In genomic region chrX:55717521-55718497, GRCh38 we compare ENCODE assay signal across 8 cellular contexts. TPM values are rescaled to one million over a fixed set of nuclear protein-coding genes. Genes with fewer than 3 reads are reported as not detected.
DNase-seq lines count a peak whose midpoint lies in the region; ATAC-seq and TF ChIP-seq lines count a peak whose summit lies in the region.

A gene with protein sequence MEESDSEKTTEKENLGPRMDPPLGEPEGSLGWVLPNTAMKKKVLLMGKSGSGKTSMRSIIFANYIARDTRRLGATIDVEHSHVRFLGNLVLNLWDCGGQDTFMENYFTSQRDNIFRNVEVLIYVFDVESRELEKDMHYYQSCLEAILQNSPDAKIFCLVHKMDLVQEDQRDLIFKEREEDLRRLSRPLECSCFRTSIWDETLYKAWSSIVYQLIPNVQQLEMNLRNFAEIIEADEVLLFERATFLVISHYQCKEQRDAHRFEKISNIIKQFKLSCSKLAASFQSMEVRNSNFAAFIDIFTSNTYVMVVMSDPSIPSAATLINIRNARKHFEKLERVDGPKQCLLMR (plus strand): TSS chrX:55717749. CDS start chrX:55718328, 579 bp downstream.

- peak; percentile 35 for TF ChIP-seq POLR2A in GM10847 (IDR thresholded peaks at IDR 0.05; ENCODE audit: extremely low read depth, insufficient read length)

- peak within 1 kb of the TSS; percentile 76 for H3K4me3 ChIP-seq in thymus (ENCODE audit: low read length)

- H3K4me1 Mint-ChIP-seq in activated naive CD8-positive, alpha-beta T cell treated with anti-CD3 and anti-CD28 coated beads, Interleukin-2, amount 10 ng/mL, durations not matched to agents 7 days and 5 days, result peaks cover 17% of the 10 kb centered on the region
- H3K4me1 Mint-ChIP-seq in osteocyte (ENCODE audit: unreplicated experiment), result peaks cover 13% of the 10 kb centered on the region

- H3K27me3 ChIP-seq in thymus (ENCODE audit: control insufficient read depth, insufficient read depth), result no peaks in the 10 kb centered on the region

- ATAC-seq in HG02610 (IDR thresholded peaks at IDR 0.05; ENCODE audit: unreplicated experiment), result peak; percentile 97
- peak; percentile 98 for ATAC-seq in activated naive CD8-positive, alpha-beta T cell treated with anti-CD3 and anti-CD28 coated beads, Interleukin-2, amount 10 ng/mL, durations not matched to agents 7 days and 5 days (ENCODE audit: low read depth)

- H3K9me3 ChIP-seq in thymus (ENCODE audit: control insufficient read depth), result no peaks in the 10 kb centered on the region

- DNase-seq in NCI-H1092 treated with DMSO at 0.1 percent for 48 hours (lab: John Stamatoyannopoulos, UW) (peak; percentile 98), SKM-1 (lab: John Stamatoyannopoulos, UW; ENCODE audit: unreplicated experiment) (peak; percentile 48), head of caudate nucleus (peak; percentile 88 to 98 (median 96)), osteocyte (ENCODE audit: extremely low spot score, unreplicated experiment) (peak; percentile 96)
- DNase-seq in activated naive CD8-positive, alpha-beta T cell treated with anti-CD3 and anti-CD28 coated beads, Interleukin-2, amount 10 ng/mL, durations not matched to agents 7 days and 5 days, result peak; percentile 87

- H3K27ac ChIP-seq in thymus (ENCODE audit: low read depth), result peak within 1 kb of the TSS; percentile 92

- no peaks in the 10 kb centered on the region for H3K4me1 ChIP-seq in thymus (ENCODE audit: control insufficient read depth, insufficient read depth, low read length)

- WGBS in thymus, result under 1% methylated on average over 46 of the region's 46 CpGs

- no peaks in the 10 kb centered on the region for H3K27me3 Mint-ChIP-seq in activated naive CD8-positive, alpha-beta T cell treated with anti-CD3 and anti-CD28 coated beads, Interleukin-2, amount 10 ng/mL, durations not matched to agents 7 days and 5 days
- H3K27me3 Mint-ChIP-seq in osteocyte (ENCODE audit: unreplicated experiment), result no peaks in the 10 kb centered on the region

- peaks cover 11% of the 10 kb centered on the region for H3K36me3 Mint-ChIP-seq in activated naive CD8-positive, alpha-beta T cell treated with anti-CD3 and anti-CD28 coated beads, Interleukin-2, amount 10 ng/mL, durations not matched to agents 7 days and 5 days
- peaks cover 10% of the 10 kb centered on the region for H3K36me3 Mint-ChIP-seq in osteocyte (ENCODE audit: unreplicated experiment)

- H3K27ac Mint-ChIP-seq in activated naive CD8-positive, alpha-beta T cell treated with anti-CD3 and anti-CD28 coated beads, Interleukin-2, amount 10 ng/mL, durations not matched to agents 7 days and 5 days, result peak within 1 kb of the TSS; percentile 89
- peak within 1 kb of the TSS; percentile 82 for H3K27ac Mint-ChIP-seq in osteocyte (ENCODE audit: unreplicated experiment)

- no peaks in the 10 kb centered on the region for H3K36me3 ChIP-seq in thymus (ENCODE audit: control insufficient read depth, insufficient read depth)

- TF ChIP-seq CTCF in osteocyte (IDR thresholded peaks at IDR 0.05), result peak; percentile 59

- H3K4me3 Mint-ChIP-seq in activated naive CD8-positive, alpha-beta T cell treated with anti-CD3 and anti-CD28 coated beads, Interleukin-2, amount 10 ng/mL, durations not matched to agents 7 days and 5 days, result peak within 1 kb of the TSS; percentile 88
- H3K4me3 Mint-ChIP-seq in osteocyte (ENCODE audit: unreplicated experiment), result peak within 1 kb of the TSS; percentile 85

- no peaks in the 10 kb centered on the region for H3K9me3 Mint-ChIP-seq in activated naive CD8-positive, alpha-beta T cell treated with anti-CD3 and anti-CD28 coated beads, Interleukin-2, amount 10 ng/mL, durations not matched to agents 7 days and 5 days
- H3K9me3 Mint-ChIP-seq in osteocyte (ENCODE audit: unreplicated experiment), result peaks cover 7% of the 10 kb centered on the region

- intact Hi-C loops in head of caudate nucleus (cut with DNase I), result no loop called here

- POLR2A ChIA-PET in activated naive CD8-positive, alpha-beta T cell treated with anti-CD3 and anti-CD28 coated beads, Interleukin-2, amount 10 ng/mL, durations not matched to agents 7 days and 5 days (lab: Charles Lee), result interaction anchor here (0.5 to 1.6 kb wide), 4 partner anchors 191 to 266 kb away, joined by 3 to 11 read pairs (median 8); partner anchors contain the start of gene MAGEH1

RNA-seq across cellular contexts. Expression of the gene that starts here (rescaled TPM):
- total RNA-seq in activated naive CD8-positive, alpha-beta T cell treated with anti-CD3 and anti-CD28 coated beads, Interleukin-2, amount 10 ng/mL, durations not matched to agents 7 days and 5 days, result 10 to 100 TPM; 10.5 to 13.3 TPM
- 30.3 and 31.5 TPM in 2 replicates for total RNA-seq in osteocyte
- polyA plus RNA-seq in thymus, result 51.3 TPM

Comparison
In these comparisons a context has a peak if more than half of its experiments do, and no peak if none do; other contexts are left out.
1. Peak in every context shown above with its lines: DNase-seq, ATAC-seq, H3K4me3 ChIP-seq and H3K27ac ChIP-seq.
2. DNase-seq: peak in every context shown above with its lines; median percentile 98 in NCI-H1092 treated with DMSO at 0.1 percent for 48 hours; 96 in head of caudate nucleus; 96 in osteocyte; 87 in activated naive CD8-positive, alpha-beta T cell treated with anti-CD3 and anti-CD28 coated beads, Interleukin-2, amount 10 ng/mL, durations not matched to agents 7 days and 5 days; 48 in SKM-1.